Comparison of ENCODE assay signal across 13 cellular contexts in the genomic region with DNA sequence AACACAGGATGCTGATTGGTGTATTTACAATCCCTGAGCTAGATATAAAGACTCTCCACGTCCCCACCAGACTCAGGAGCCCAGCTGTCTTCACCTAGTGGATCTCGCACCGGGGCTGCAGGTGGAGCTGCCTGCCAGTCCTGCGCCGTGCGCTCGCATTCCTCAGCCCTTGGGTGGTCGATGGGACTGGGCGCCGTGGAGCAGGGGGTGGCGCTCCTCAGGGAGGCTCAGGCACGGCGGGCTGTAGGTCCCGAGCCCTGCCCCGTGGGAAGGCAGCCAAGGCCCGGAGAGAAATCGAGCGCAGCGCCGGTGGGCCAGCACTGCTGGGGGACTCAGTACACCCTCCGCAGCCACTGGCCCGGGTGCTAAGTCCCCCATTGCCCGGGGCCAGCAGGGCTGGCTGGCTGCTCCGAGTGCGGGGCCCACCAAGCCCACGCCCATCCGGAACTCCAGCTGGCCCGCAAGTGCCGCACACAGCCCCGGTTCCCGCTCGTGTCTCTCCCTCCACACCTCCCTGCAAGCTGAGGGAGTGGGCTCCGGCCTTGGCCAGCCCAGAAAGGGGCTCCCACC. TPM values are rescaled to one million over a fixed set of nuclear protein-coding genes. Genes with fewer than 3 reads are reported as not detected.
"Had no signal": no experiment of that assay in that cellular context is flagged by ENCODE, and none has a peak within 500 bp of the region (broad histone marks: within the 10 kb centered on the region; RNA-seq: fewer than 3 reads in every experiment).

No MANE protein-coding gene starts in this region.

RNA-seq across cellular contexts. Expression of a gene that starts 33.7 kb away (rescaled TPM):
- total RNA-seq: subcutaneous adipose tissue, temporal lobe, thoracic aorta, thyroid gland, tibial nerve, upper lobe of left lung, ureter, urinary bladder, vagina had no signal

RNA-seq across cellular contexts. Expression of a gene that starts 50.2 kb away (rescaled TPM):
- total RNA-seq: subcutaneous adipose tissue, suprapubic skin, temporal lobe, thoracic aorta, thyroid gland, tibial nerve, transverse colon, upper lobe of left lung, upper lobe of right lung, ureter, urinary bladder, uterus, vagina had no signal
